In genomic region chr16:11255737-11256656, GRCh38 we compare ENCODE assay signal across 7 cellular contexts. TPM values are rescaled to one million over a fixed set of nuclear protein-coding genes. Genes with fewer than 3 reads are reported as not detected.
DNase-seq lines count a peak whose midpoint lies in the region; ATAC-seq and TF ChIP-seq lines count a peak whose summit lies in the region.

SOCS1 (minus strand) TSS chr16:11256204; CDS start chr16:11255478, 726 bp downstream.

- no CpG with 5 or more reads among the region's 100 CpGs for WGBS in iPS DF 6.9 (ENCODE audit: insufficient coverage, insufficient read length)
- WGBS in sigmoid colon, 2 donors: 0 to 1% methylated on average over 100 of the region's 100 CpGs

- peak; percentile 52 to 70 for TF ChIP-seq POLR2A in sigmoid colon (IDR thresholded peaks at IDR 0.05)

- intact Hi-C loops in sigmoid colon (cut with DNase I): loop anchor here (1.0 to 10.0 kb wide), 6 partner anchors 93 to 511 kb away; partner anchors contain the start of gene NUBP1

- TF ChIP-seq CTCF in astrocyte of the spinal cord (IDR thresholded peaks at IDR 0.05; ENCODE audit: low read depth, low read length): peak; percentile 69
- TF ChIP-seq CTCF in sigmoid colon (IDR thresholded peaks at IDR 0.05): peak; percentile 57 to 96 (median 80)

- H3K9me3 ChIP-seq in iPS DF 6.9 (ENCODE audit: control insufficient read depth, insufficient read depth, low read length): no peaks in the 10 kb centered on the region
- no peaks in the 10 kb centered on the region for H3K9me3 ChIP-seq in sigmoid colon

- in situ Hi-C loops in astrocyte of the spinal cord (cut with HindIII; ENCODE audit: low sequenced_read_pairs): no loop called here

- peaks cover 8% of the 10 kb centered on the region; the same call in 1 of the 2 replicates for H3K36me3 ChIP-seq in iPS DF 6.9 (ENCODE audit: control insufficient read depth, insufficient read depth, low read length)
- no peaks in the 10 kb centered on the region for H3K36me3 ChIP-seq in sigmoid colon

- DNase-seq in NCI-H1694 (lab: John Stamatoyannopoulos, UW): peak; percentile 54
- peak; percentile 82 for DNase-seq in T-helper 9 cell
- peak; percentile 86 for DNase-seq in astrocyte of the spinal cord (ENCODE audit: low read depth, low spot score)
- no peak for DNase-seq in iPS DF 6.9 (ENCODE audit: low read depth, low spot score)
- DNase-seq in sigmoid colon: peak; percentile 92

- H3K27me3 ChIP-seq in iPS DF 6.9 (ENCODE audit: control insufficient read depth, insufficient read depth, low read length): no peaks in the 10 kb centered on the region
- no peaks in the 10 kb centered on the region for H3K27me3 ChIP-seq in sigmoid colon

- no peak for TF ChIP-seq EP300 in sigmoid colon (IDR thresholded peaks at IDR 0.05)

- H3K27ac ChIP-seq in iPS DF 6.9 (ENCODE audit: low read length) (no peak within 1 kb of the TSS), sigmoid colon (peak within 1 kb of the TSS; percentile 90 to 99 (median 94))

- peak within 1 kb of the TSS; percentile 66 for H3K4me3 ChIP-seq in astrocyte of the spinal cord (ENCODE audit: low read depth, low read length)
- peak within 1 kb of the TSS; percentile 93 for H3K4me3 ChIP-seq in iPS DF 6.9 (ENCODE audit: low read length)
- H3K4me3 ChIP-seq in sigmoid colon: peak within 1 kb of the TSS; percentile 78 to 88 (median 84)

- H3K4me1 ChIP-seq in iPS DF 6.9 (ENCODE audit: control insufficient read depth, insufficient read depth, low read length) (0 out of 2 replicates have a peak, but pooled peaks cover 3% of the 10 kb centered on the region), sigmoid colon (peaks cover 0 to 46% (median 27%) of the 10 kb centered on the region in 4 donors)

- ATAC-seq in GM18502 (IDR thresholded peaks at IDR 0.05; ENCODE audit: poor library complexity, unreplicated experiment) (peak; percentile 53), HG02870 (IDR thresholded peaks at IDR 0.05; ENCODE audit: unreplicated experiment) (peak; percentile 59)

RNA-seq across cellular contexts. Expression of gene SOCS1, which starts in this region (rescaled TPM):
- 1 to 10 TPM in 3 of 4 donors, under 1 TPM in 1; 0.66 to 8.8 (median 3.4) TPM for total RNA-seq in sigmoid colon
- polyA plus RNA-seq in sigmoid colon: 10 to 100 TPM in 1 of 3 donors, 1 to 10 TPM in 1, not detected in 1; 3.9 to 26.4 TPM
